ENCODE assay signal across 25 cellular contexts in the genomic region with DNA sequence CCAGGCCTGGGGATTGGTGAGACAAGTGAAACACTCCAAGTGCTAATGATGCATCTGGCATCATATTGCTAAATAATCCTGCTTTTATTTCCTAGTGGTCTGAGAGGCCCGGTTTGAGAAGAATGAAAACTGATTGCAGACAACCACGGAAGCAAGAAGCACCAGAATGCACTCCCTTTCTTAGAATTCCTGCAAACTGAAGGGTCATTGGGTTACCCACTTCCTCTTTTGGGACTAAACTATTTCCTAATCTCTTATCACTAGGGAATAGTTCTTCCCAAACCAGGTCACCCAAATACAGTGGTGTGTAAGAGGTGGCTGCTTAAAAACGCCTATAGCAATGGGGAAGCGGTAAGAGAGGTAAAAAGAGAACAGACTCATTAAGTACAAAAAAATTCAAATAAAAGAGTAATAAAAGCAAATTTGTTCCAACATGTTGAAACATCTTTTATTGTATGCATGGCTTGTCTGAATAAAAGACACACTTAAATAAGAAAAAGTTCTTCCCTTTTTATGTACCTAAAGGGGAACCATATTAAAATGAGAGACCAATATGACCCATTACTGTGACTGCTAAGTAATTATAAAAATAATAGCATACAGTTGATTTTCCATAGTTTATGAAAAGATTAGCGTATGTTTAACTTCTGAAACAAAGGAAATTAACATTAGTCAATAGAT.
DNase-seq lines count a peak whose midpoint lies in the region; ATAC-seq lines count a peak whose summit lies in the region.
"Had no signal": no experiment of that assay in that cellular context is flagged by ENCODE, and none has a peak within 500 bp of the region (broad histone marks: within the 10 kb centered on the region; RNA-seq: fewer than 3 reads in every experiment).

No MANE protein-coding gene starts in this region.

- H3K4me1 Mint-ChIP-seq in effector memory CD8-positive, alpha-beta T cell (ENCODE audit: low read depth in 2 of 2): no peaks in the 10 kb centered on the region
- H3K4me1 Mint-ChIP-seq: activated CD4-positive, alpha-beta T cell treated with anti-CD3 and anti-CD28 coated beads for 36 hours had no signal

- DNase-seq in KG1 (lab: John Stamatoyannopoulos, UW) (peak; percentile 28), SKM-1 (lab: John Stamatoyannopoulos, UW; ENCODE audit: unreplicated experiment) (peak; percentile 65), germinal center (ENCODE audit: low spot score) (peak; percentile 16), EL (no peak), NCI-H1930 (lab: John Stamatoyannopoulos, UW) (no peak)
- no peak for DNase-seq in effector memory CD8-positive, alpha-beta T cell
- DNase-seq: ACHN; activated CD4-positive, alpha-beta T cell treated with anti-CD3 and anti-CD28 coated beads for 36 hours; activated naive CD8-positive, alpha-beta T cell treated with anti-CD3 and anti-CD28 coated beads for 36 hours; CD8-positive, alpha-beta T cell; H9; NCI-H1436 treated with DMSO at 0.1 percent for 48 hours; NCI-H2227 treated with DMSO at 0.1 percent for 48 hours; NCI-H748 treated with DMSO at 0.1 percent for 48 hours; stimulated activated CD4-positive, alpha-beta T cell treated with anti-CD3 and anti-CD28 coated beads, Interleukin-2, amount 100 ng/mL, for 24 hours; stimulated activated naive CD4-positive, alpha-beta T cell; T1000 had no signal

- H3K27ac ChIP-seq in BLaER1 treated with 17β-estradiol and CSF1 and Interleukin-3, amounts not matched to agents 10 nM and 100 nM: peak overlapping the region in 10 of 11 experiments; percentile 13 to 83 (median 75); a peak in 19 of 22 replicates
- H3K27ac ChIP-seq: prostate gland, SK-N-MC, skin epidermis, thoracic aorta had no signal

- H3K27ac Mint-ChIP-seq in effector memory CD8-positive, alpha-beta T cell: no peak overlapping the region
- H3K27ac Mint-ChIP-seq: activated CD4-positive, alpha-beta T cell treated with anti-CD3 and anti-CD28 coated beads for 36 hours; activated naive CD8-positive, alpha-beta T cell treated with anti-CD3 and anti-CD28 coated beads for 36 hours; activated T-helper 1 cell treated with anti-CD3 and anti-CD28 coated beads, Interleukin-12 subunit alpha, Interleukin-12 subunit beta, Interleukin-2, Interleukin-4 antibody, amounts not matched to agents 30 ng/mL and 10 ng/mL and 1 ng/mL, durations not matched to agents 14 hours and 24 hours and 36 hours; CD8-positive, alpha-beta T cell; H9 had no signal

- no peak overlapping the region for H3K4me3 Mint-ChIP-seq in effector memory CD8-positive, alpha-beta T cell
- H3K4me3 Mint-ChIP-seq: activated CD4-positive, alpha-beta T cell treated with anti-CD3 and anti-CD28 coated beads for 36 hours; activated naive CD8-positive, alpha-beta T cell treated with anti-CD3 and anti-CD28 coated beads for 36 hours; activated T-helper 1 cell treated with anti-CD3 and anti-CD28 coated beads, Interleukin-12 subunit alpha, Interleukin-12 subunit beta, Interleukin-2, Interleukin-4 antibody, amounts not matched to agents 30 ng/mL and 10 ng/mL and 1 ng/mL, durations not matched to agents 14 hours and 24 hours and 36 hours; CD8-positive, alpha-beta T cell; H9 had no signal

- H3K27me3 Mint-ChIP-seq in effector memory CD8-positive, alpha-beta T cell: no peaks in the 10 kb centered on the region
- H3K27me3 Mint-ChIP-seq: activated CD4-positive, alpha-beta T cell treated with anti-CD3 and anti-CD28 coated beads for 36 hours; activated naive CD8-positive, alpha-beta T cell treated with anti-CD3 and anti-CD28 coated beads for 36 hours had no signal

- H3K9me3 Mint-ChIP-seq in effector memory CD8-positive, alpha-beta T cell: no peaks in the 10 kb centered on the region
- H3K9me3 Mint-ChIP-seq: H9 had no signal

- H3K36me3 ChIP-seq in BLaER1 treated with 17β-estradiol and CSF1 and Interleukin-3, amounts not matched to agents 10 nM and 100 nM: peaks cover 4 to 26% (median 17%) of the 10 kb centered on the region in 11 experiments; a peak in 18 of 22 replicates
- H3K36me3 ChIP-seq: prostate gland, thoracic aorta had no signal

- no peak for ATAC-seq in GM18870 (IDR thresholded peaks at IDR 0.05; ENCODE audit: unreplicated experiment)
- no peak for ATAC-seq in effector memory CD8-positive, alpha-beta T cell (replicated peaks)
- ATAC-seq: activated CD4-positive, alpha-beta T cell treated with anti-CD3 and anti-CD28 coated beads for 36 hours; CD8-positive, alpha-beta T cell; left lobe of liver had no signal

- H3K36me3 Mint-ChIP-seq in effector memory CD8-positive, alpha-beta T cell (ENCODE audit: insufficient read depth): no peaks in the 10 kb centered on the region

- peak overlapping the region in 7 of 11 experiments; percentile 13 to 62 (median 54); a peak in 12 of 22 replicates for H3K9ac ChIP-seq in BLaER1 treated with 17β-estradiol and CSF1 and Interleukin-3, amounts not matched to agents 10 nM and 100 nM

- no peaks in the 10 kb centered on the region for H3K27me3 ChIP-seq in BLaER1 treated with 17β-estradiol and CSF1 and Interleukin-3, amounts not matched to agents 10 nM and 100 nM

- H3K4me1 ChIP-seq in BLaER1 treated with 17β-estradiol and CSF1 and Interleukin-3, amounts not matched to agents 10 nM and 100 nM: peaks cover 14 to 62% (median 42%) of the 10 kb centered on the region in 10 experiments
- H3K4me1 ChIP-seq: prostate gland had no signal

- H3K9me3 ChIP-seq in BLaER1 treated with 17β-estradiol and CSF1 and Interleukin-3, amounts not matched to agents 10 nM and 100 nM (replicated peaks in 1 of 11): peaks cover 0 to 32% (median 22%) of the 10 kb centered on the region in 11 experiments; a peak in 17 of 22 replicates
- H3K9me3 ChIP-seq: prostate gland, thoracic aorta had no signal

- peak overlapping the region in 2 of 10 experiments; percentile 0 to 19; a peak in 1 of 20 replicates for H3K4me3 ChIP-seq in BLaER1 treated with 17β-estradiol and CSF1 and Interleukin-3, amounts not matched to agents 10 nM and 100 nM
- H3K4me3 ChIP-seq: prostate gland, SK-N-MC, skin epidermis, thoracic aorta had no signal

- H4K20me1 ChIP-seq in BLaER1 treated with 17β-estradiol and CSF1 and Interleukin-3, amounts not matched to agents 10 nM and 100 nM: no peaks in the 10 kb centered on the region

- H3K4me2 ChIP-seq in BLaER1 treated with 17β-estradiol and CSF1 and Interleukin-3, amounts not matched to agents 10 nM and 100 nM: peak overlapping the region; percentile 63 to 89 (median 76)

Comparison
In these comparisons a context has a peak if more than half of its experiments do, and no peak if none do; other contexts are left out.
1. DNase-seq: peak in KG1 (single experiment), SKM-1 (single experiment) and germinal center (single experiment); none in EL (single experiment), effector memory CD8-positive, alpha-beta T cell (0 of 3) and NCI-H1930 (0 of 2).